Comparison of ENCODE assay signal across 1 cellular context in genomic region chr1:21939650-21940374, GRCh38.
TF ChIP-seq lines count a peak whose summit lies in the region.

No MANE protein-coding gene starts in this region.

TF ChIP-seq in HepG2, 621 proteins besides CTCF, POLR2A, EP300 and RAD21 (continues in another document):
- TF ChIP-seq, protein P1, sequence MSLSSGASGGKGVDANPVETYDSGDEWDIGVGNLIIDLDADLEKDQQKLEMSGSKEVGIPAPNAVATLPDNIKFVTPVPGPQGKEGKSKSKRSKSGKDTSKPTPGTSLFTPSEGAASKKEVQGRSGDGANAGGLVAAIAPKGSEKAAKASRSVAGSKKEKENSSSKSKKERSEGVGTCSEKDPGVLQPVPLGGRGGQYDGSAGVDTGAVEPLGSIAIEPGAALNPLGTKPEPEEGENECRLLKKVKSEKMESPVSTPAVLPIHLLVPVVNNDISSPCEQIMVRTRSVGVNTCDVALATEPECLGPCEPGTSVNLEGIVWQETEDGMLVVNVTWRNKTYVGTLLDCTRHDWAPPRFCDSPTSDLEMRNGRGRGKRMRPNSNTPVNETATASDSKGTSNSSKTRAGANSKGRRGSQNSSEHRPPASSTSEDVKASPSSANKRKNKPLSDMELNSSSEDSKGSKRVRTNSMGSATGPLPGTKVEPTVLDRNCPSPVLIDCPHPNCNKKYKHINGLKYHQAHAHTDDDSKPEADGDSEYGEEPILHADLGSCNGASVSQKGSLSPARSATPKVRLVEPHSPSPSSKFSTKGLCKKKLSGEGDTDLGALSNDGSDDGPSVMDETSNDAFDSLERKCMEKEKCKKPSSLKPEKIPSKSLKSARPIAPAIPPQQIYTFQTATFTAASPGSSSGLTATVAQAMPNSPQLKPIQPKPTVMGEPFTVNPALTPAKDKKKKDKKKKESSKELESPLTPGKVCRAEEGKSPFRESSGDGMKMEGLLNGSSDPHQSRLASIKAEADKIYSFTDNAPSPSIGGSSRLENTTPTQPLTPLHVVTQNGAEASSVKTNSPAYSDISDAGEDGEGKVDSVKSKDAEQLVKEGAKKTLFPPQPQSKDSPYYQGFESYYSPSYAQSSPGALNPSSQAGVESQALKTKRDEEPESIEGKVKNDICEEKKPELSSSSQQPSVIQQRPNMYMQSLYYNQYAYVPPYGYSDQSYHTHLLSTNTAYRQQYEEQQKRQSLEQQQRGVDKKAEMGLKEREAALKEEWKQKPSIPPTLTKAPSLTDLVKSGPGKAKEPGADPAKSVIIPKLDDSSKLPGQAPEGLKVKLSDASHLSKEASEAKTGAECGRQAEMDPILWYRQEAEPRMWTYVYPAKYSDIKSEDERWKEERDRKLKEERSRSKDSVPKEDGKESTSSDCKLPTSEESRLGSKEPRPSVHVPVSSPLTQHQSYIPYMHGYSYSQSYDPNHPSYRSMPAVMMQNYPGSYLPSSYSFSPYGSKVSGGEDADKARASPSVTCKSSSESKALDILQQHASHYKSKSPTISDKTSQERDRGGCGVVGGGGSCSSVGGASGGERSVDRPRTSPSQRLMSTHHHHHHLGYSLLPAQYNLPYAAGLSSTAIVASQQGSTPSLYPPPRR (CRISPR knock-in tag; IDR thresholded peaks at IDR 0.05; ENCODE audit: borderline replicate concordance) = no peak
- TF ChIP-seq, protein P2, sequence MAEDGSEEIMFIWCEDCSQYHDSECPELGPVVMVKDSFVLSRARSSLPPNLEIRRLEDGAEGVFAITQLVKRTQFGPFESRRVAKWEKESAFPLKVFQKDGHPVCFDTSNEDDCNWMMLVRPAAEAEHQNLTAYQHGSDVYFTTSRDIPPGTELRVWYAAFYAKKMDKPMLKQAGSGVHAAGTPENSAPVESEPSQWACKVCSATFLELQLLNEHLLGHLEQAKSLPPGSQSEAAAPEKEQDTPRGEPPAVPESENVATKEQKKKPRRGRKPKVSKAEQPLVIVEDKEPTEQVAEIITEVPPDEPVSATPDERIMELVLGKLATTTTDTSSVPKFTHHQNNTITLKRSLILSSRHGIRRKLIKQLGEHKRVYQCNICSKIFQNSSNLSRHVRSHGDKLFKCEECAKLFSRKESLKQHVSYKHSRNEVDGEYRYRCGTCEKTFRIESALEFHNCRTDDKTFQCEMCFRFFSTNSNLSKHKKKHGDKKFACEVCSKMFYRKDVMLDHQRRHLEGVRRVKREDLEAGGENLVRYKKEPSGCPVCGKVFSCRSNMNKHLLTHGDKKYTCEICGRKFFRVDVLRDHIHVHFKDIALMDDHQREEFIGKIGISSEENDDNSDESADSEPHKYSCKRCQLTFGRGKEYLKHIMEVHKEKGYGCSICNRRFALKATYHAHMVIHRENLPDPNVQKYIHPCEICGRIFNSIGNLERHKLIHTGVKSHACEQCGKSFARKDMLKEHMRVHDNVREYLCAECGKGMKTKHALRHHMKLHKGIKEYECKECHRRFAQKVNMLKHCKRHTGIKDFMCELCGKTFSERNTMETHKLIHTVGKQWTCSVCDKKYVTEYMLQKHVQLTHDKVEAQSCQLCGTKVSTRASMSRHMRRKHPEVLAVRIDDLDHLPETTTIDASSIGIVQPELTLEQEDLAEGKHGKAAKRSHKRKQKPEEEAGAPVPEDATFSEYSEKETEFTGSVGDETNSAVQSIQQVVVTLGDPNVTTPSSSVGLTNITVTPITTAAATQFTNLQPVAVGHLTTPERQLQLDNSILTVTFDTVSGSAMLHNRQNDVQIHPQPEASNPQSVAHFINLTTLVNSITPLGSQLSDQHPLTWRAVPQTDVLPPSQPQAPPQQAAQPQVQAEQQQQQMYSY (CRISPR knock-in tag; IDR thresholded peaks at IDR 0.05) = peak; percentile 88
- TF ChIP-seq SAP130 (CRISPR knock-in tag; IDR thresholded peaks at IDR 0.05; ENCODE audit: low read depth) = peak; percentile 29; the same call in 1 of the 2 replicates
- no peak for TF ChIP-seq MIXL1 (CRISPR knock-in tag; IDR thresholded peaks at IDR 0.05)
- TF ChIP-seq ZFY (CRISPR knock-in tag; IDR thresholded peaks at IDR 0.05) = peak; percentile 34; the same call in 1 of the 2 replicates
- TF ChIP-seq AHDC1 (CRISPR knock-in tag; IDR thresholded peaks at IDR 0.05; ENCODE audit: borderline replicate concordance) = 0 out of 2 replicates have a peak, but pooled peaks have one; percentile 30
- no peak for TF ChIP-seq AKNA (CRISPR knock-in tag; IDR thresholded peaks at IDR 0.05; ENCODE audit: borderline replicate concordance)
- TF ChIP-seq TAF1 (CRISPR knock-in tag; IDR thresholded peaks at IDR 0.05) = 0 out of 2 replicates have a peak, but pooled peaks have one; percentile 12
- TF ChIP-seq JARID2 (CRISPR knock-in tag; IDR thresholded peaks at IDR 0.05; ENCODE audit: insufficient replicate concordance) = no peak
- TF ChIP-seq, protein P3, sequence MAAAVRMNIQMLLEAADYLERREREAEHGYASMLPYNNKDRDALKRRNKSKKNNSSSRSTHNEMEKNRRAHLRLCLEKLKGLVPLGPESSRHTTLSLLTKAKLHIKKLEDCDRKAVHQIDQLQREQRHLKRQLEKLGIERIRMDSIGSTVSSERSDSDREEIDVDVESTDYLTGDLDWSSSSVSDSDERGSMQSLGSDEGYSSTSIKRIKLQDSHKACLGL (CRISPR knock-in tag; IDR thresholded peaks at IDR 0.05) = no peak
- no peak for TF ChIP-seq ZNF567 (CRISPR knock-in tag; IDR thresholded peaks at IDR 0.05; ENCODE audit: borderline replicate concordance)
- no peak for TF ChIP-seq NR2F1 (CRISPR knock-in tag; IDR thresholded peaks at IDR 0.05)
- TF ChIP-seq ZNF329 (CRISPR knock-in tag; IDR thresholded peaks at IDR 0.05; ENCODE audit: low read depth) = no peak
- no peak for TF ChIP-seq LCORL (IDR thresholded peaks at IDR 0.05)
- 0 out of 2 replicates have a peak, but pooled peaks have one; percentile 19 for TF ChIP-seq LCORL (CRISPR knock-in tag; IDR thresholded peaks at IDR 0.05)
- TF ChIP-seq, protein P4, sequence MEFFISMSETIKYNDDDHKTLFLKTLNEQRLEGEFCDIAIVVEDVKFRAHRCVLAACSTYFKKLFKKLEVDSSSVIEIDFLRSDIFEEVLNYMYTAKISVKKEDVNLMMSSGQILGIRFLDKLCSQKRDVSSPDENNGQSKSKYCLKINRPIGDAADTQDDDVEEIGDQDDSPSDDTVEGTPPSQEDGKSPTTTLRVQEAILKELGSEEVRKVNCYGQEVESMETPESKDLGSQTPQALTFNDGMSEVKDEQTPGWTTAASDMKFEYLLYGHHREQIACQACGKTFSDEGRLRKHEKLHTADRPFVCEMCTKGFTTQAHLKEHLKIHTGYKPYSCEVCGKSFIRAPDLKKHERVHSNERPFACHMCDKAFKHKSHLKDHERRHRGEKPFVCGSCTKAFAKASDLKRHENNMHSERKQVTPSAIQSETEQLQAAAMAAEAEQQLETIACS (CRISPR knock-in tag; IDR thresholded peaks at IDR 0.05) = no peak
- no peak for TF ChIP-seq FIP1L1 (IDR thresholded peaks at IDR 0.05; ENCODE audit: borderline replicate concordance, insufficient read depth, low read depth, low read length)
- TF ChIP-seq PITX1 (CRISPR knock-in tag; IDR thresholded peaks at IDR 0.05) = peak; percentile 43; the same call in 1 of the 2 replicates
- no peak for TF ChIP-seq ZIK1 (CRISPR knock-in tag; IDR thresholded peaks at IDR 0.05; ENCODE audit: borderline replicate concordance, low read depth)
- TF ChIP-seq ZNF414 (CRISPR knock-in tag; IDR thresholded peaks at IDR 0.05) = no peak
- TF ChIP-seq HMGXB3 (CRISPR knock-in tag; IDR thresholded peaks at IDR 0.05; ENCODE audit: borderline replicate concordance) = 0 out of 2 replicates have a peak, but pooled peaks have one; percentile 17
- no peak for TF ChIP-seq CENPT (CRISPR knock-in tag; IDR thresholded peaks at IDR 0.05; ENCODE audit: low read depth)
- no peak for TF ChIP-seq POLR2G (IDR thresholded peaks at IDR 0.05; ENCODE audit: low read depth, low read length)
- TF ChIP-seq SOX13 (IDR thresholded peaks at IDR 0.05) = no peak
- 0 out of 4 replicates have a peak, but pooled peaks of 1 of the 2 experiments have one; percentile 16 for TF ChIP-seq SOX13 (CRISPR knock-in tag; conservative IDR thresholded peaks at IDR 0.05 in 1 of 2, IDR thresholded peaks at IDR 0.05 in 1 of 2)
